1 cellular context compared by ENCODE assay signal in the genomic region with DNA sequence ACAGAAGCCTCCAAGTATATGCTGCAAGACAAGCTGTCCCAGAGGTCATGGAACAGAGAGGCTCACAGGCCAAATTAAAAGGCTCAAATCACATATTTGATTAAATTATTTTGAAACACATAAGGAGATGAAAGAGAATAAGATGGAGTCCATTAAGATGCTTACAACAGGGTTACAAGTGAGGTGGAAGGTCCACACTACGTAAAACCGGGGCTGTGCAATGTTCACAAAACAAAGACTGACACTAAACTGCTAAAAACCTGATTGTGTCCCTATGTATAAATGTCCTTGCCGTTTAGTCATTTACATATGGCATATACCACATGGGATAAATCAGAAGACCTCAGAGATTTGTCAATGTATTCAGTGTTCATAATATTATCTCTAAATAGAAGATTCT.
A peak's percentile ranks its signal among the peaks of the same experiment; 100 is the strongest.
TF ChIP-seq lines count a peak whose summit lies in the region.

No MANE protein-coding gene starts in this region.

TF ChIP-seq in HEK293, 187 proteins besides CTCF, POLR2A, EP300 and RAD21 (continued from another document):
- TF ChIP-seq, protein P1, sequence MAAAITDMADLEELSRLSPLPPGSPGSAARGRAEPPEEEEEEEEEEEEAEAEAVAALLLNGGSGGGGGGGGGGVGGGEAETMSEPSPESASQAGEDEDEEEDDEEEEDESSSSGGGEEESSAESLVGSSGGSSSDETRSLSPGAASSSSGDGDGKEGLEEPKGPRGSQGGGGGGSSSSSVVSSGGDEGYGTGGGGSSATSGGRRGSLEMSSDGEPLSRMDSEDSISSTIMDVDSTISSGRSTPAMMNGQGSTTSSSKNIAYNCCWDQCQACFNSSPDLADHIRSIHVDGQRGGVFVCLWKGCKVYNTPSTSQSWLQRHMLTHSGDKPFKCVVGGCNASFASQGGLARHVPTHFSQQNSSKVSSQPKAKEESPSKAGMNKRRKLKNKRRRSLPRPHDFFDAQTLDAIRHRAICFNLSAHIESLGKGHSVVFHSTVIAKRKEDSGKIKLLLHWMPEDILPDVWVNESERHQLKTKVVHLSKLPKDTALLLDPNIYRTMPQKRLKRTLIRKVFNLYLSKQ (tag by site-specific recombination; IDR thresholded peaks at IDR 0.05; ENCODE audit: borderline replicate concordance): no peak
- peak; percentile 80 for TF ChIP-seq SETDB1 (IDR thresholded peaks at IDR 0.05; ENCODE audit: insufficient read length, low read length)
